In genomic region chr12:7970475-7971252, GRCh38 we compare ENCODE assay signal across 8 cellular contexts. TPM values are rescaled to one million over a fixed set of nuclear protein-coding genes. Genes with fewer than 3 reads are reported as not detected.
A peak's percentile ranks its signal among the peaks of the same experiment; 100 is the strongest.
DNase-seq lines count a peak whose midpoint lies in the region; ATAC-seq and TF ChIP-seq lines count a peak whose summit lies in the region.

No MANE protein-coding gene starts in this region.

- peak overlapping the region; percentile 95 for H3K27ac Mint-ChIP-seq in activated T-cell treated with anti-CD3 and anti-CD28 coated beads, Interleukin-2, amount 50 U/mL, for 72 hours
- peak overlapping the region; percentile 92 to 99 (median 98) for H3K27ac Mint-ChIP-seq in naive thymus-derived CD4-positive, alpha-beta T cell
- peak overlapping the region; percentile 95 for H3K27ac Mint-ChIP-seq in stimulated activated effector memory CD8-positive, alpha-beta T cell treated with anti-CD3 and anti-CD28 coated beads, Interleukin-12 subunit alpha, Interleukin-12 subunit beta, amount 100 ng/mL, for 72 hours

- H3K9me3 Mint-ChIP-seq in activated T-cell treated with anti-CD3 and anti-CD28 coated beads, Interleukin-2, amount 50 U/mL, for 72 hours, result no peaks in the 10 kb centered on the region
- H3K9me3 Mint-ChIP-seq in naive thymus-derived CD4-positive, alpha-beta T cell, result peaks cover 0 to 5% (median 0%) of the 10 kb centered on the region in 11 donors
- no peaks in the 10 kb centered on the region for H3K9me3 Mint-ChIP-seq in stimulated activated effector memory CD8-positive, alpha-beta T cell treated with anti-CD3 and anti-CD28 coated beads, Interleukin-12 subunit alpha, Interleukin-12 subunit beta, amount 100 ng/mL, for 72 hours

- H3K27me3 Mint-ChIP-seq in activated T-cell treated with anti-CD3 and anti-CD28 coated beads, Interleukin-2, amount 50 U/mL, for 72 hours (ENCODE audit: low read depth), result no peaks in the 10 kb centered on the region
- no peaks in the 10 kb centered on the region for H3K27me3 Mint-ChIP-seq in naive thymus-derived CD4-positive, alpha-beta T cell

- POLR2A ChIA-PET in naive thymus-derived CD4-positive, alpha-beta T cell (lab: Charles Lee), result interaction anchor here (0.7 to 6.3 kb wide), 17 partner anchors 8 to 1021 kb away, joined by 3 to 102 read pairs (median 3); partner anchors contain the start of genes FOXJ2, NECAP1 and SLC2A3

- H3K4me3 ChIP-seq in HL-60 (replicated peaks; ENCODE audit: insufficient read depth, low read length), result peak overlapping the region; percentile 27
- peak overlapping the region; percentile 39 to 64 (median 53) for H3K4me3 ChIP-seq in esophagus squamous epithelium
- H3K4me3 ChIP-seq in naive thymus-derived CD4-positive, alpha-beta T cell (ENCODE audit: low read length), result peak overlapping the region; percentile 75

- H3K9me3 ChIP-seq in esophagus squamous epithelium, result no peaks in the 10 kb centered on the region
- no peaks in the 10 kb centered on the region for H3K9me3 ChIP-seq in naive thymus-derived CD4-positive, alpha-beta T cell (ENCODE audit: control insufficient read depth in 2 of 3, low read length in 3 of 3)

- H3K27ac ChIP-seq in HL-60 (replicated peaks) (peak overlapping the region; percentile 60), esophagus squamous epithelium (peak overlapping the region; percentile 69 to 89 (median 81))
- H3K27ac ChIP-seq in naive thymus-derived CD4-positive, alpha-beta T cell (ENCODE audit: low read depth, low read length), result peak overlapping the region; percentile 99

- H3K36me3 ChIP-seq in esophagus squamous epithelium, result no peaks in the 10 kb centered on the region
- H3K36me3 ChIP-seq in naive thymus-derived CD4-positive, alpha-beta T cell (ENCODE audit: control insufficient read depth in 2 of 3, insufficient read depth in 3 of 3, low read length in 3 of 3), result no peaks in the 10 kb centered on the region

- ATAC-seq in GM19455 (IDR thresholded peaks at IDR 0.05; ENCODE audit: unreplicated experiment), result peak; percentile 93
- peak; percentile 88 to 90 for ATAC-seq in activated T-cell treated with anti-CD3 and anti-CD28 coated beads, Interleukin-2, amount 50 U/mL, for 72 hours (replicated peaks in 1 of 2)
- peak; percentile 93 for ATAC-seq in naive thymus-derived CD4-positive, alpha-beta T cell
- peak; percentile 95 for ATAC-seq in stimulated activated effector memory CD8-positive, alpha-beta T cell treated with anti-CD3 and anti-CD28 coated beads, Interleukin-12 subunit alpha, Interleukin-12 subunit beta, amount 100 ng/mL, for 72 hours

- TF ChIP-seq CTCF in HL-60 (IDR thresholded peaks at IDR 0.05; ENCODE audit: insufficient read depth, low read length) (no peak), esophagus squamous epithelium (IDR thresholded peaks at IDR 0.05) (peak in 2 of 6 experiments; percentile 3 to 11)

- 0 to 1% methylated on average over 40 to 45 of the region's 49 CpGs for WGBS in esophagus squamous epithelium, 2 donors

- peaks cover 58% of the 10 kb centered on the region for H3K4me1 Mint-ChIP-seq in activated T-cell treated with anti-CD3 and anti-CD28 coated beads, Interleukin-2, amount 50 U/mL, for 72 hours (ENCODE audit: low read depth)
- H3K4me1 Mint-ChIP-seq in naive thymus-derived CD4-positive, alpha-beta T cell, result peaks cover 17 to 37% (median 33%) of the 10 kb centered on the region in 7 donors
- H3K4me1 Mint-ChIP-seq in stimulated activated effector memory CD8-positive, alpha-beta T cell treated with anti-CD3 and anti-CD28 coated beads, Interleukin-12 subunit alpha, Interleukin-12 subunit beta, amount 100 ng/mL, for 72 hours, result peaks cover 32% of the 10 kb centered on the region

- DNase-seq in COLO668 (lab: John Stamatoyannopoulos, UW; ENCODE audit: unreplicated experiment) (peak; percentile 33), HL-60 (ENCODE audit: low read depth in 1 of 2, low spot score in 1 of 2) (peak; percentile 78), OCI-M2 (lab: John Stamatoyannopoulos, UW; ENCODE audit: unreplicated experiment) (peak; percentile 49), esophagus squamous epithelium (lab: John Stamatoyannopoulos, UW) (peak; percentile 22)
- DNase-seq in activated T-cell treated with anti-CD3 and anti-CD28 coated beads, Interleukin-2, amount 50 U/mL, for 72 hours, result peak; percentile 88 to 92
- peak; percentile 68 to 91 (median 85) for DNase-seq in naive thymus-derived CD4-positive, alpha-beta T cell
- peak; percentile 80 to 91 for DNase-seq in stimulated activated effector memory CD8-positive, alpha-beta T cell treated with anti-CD3 and anti-CD28 coated beads, Interleukin-12 subunit alpha, Interleukin-12 subunit beta, amount 100 ng/mL, for 72 hours (ENCODE audit: low spot score in 2 of 2)

- H3K4me3 Mint-ChIP-seq in activated T-cell treated with anti-CD3 and anti-CD28 coated beads, Interleukin-2, amount 50 U/mL, for 72 hours, result peak overlapping the region; percentile 84 to 88
- peak overlapping the region; percentile 82 to 96 (median 90) for H3K4me3 Mint-ChIP-seq in naive thymus-derived CD4-positive, alpha-beta T cell
- peak overlapping the region; percentile 73 for H3K4me3 Mint-ChIP-seq in stimulated activated effector memory CD8-positive, alpha-beta T cell treated with anti-CD3 and anti-CD28 coated beads, Interleukin-12 subunit alpha, Interleukin-12 subunit beta, amount 100 ng/mL, for 72 hours

- CTCF ChIA-PET in naive thymus-derived CD4-positive, alpha-beta T cell (lab: Charles Lee), result interaction anchor here (0.7 to 3.8 kb wide), 4 partner anchors 9 to 107 kb away, joined by 3 to 19 read pairs (median 4); no protein-coding TSS in a partner anchor

- TF ChIP-seq POLR2A in esophagus squamous epithelium (IDR thresholded peaks at IDR 0.05), result peak in 1 of 4 donors; percentile 73

- peaks cover 7 to 8% of the 10 kb centered on the region in 2 donors for H3K36me3 Mint-ChIP-seq in activated T-cell treated with anti-CD3 and anti-CD28 coated beads, Interleukin-2, amount 50 U/mL, for 72 hours (ENCODE audit: insufficient read depth in 2 of 2)
- H3K36me3 Mint-ChIP-seq in naive thymus-derived CD4-positive, alpha-beta T cell, result peaks cover 0 to 37% (median 0%) of the 10 kb centered on the region in 5 donors
- peaks cover 61% of the 10 kb centered on the region for H3K36me3 Mint-ChIP-seq in stimulated activated effector memory CD8-positive, alpha-beta T cell treated with anti-CD3 and anti-CD28 coated beads, Interleukin-12 subunit alpha, Interleukin-12 subunit beta, amount 100 ng/mL, for 72 hours

- peaks cover 3 to 27% (median 15%) of the 10 kb centered on the region in 3 donors for H3K4me1 ChIP-seq in esophagus squamous epithelium
- peaks cover 13 to 14% of the 10 kb centered on the region in 2 donors for H3K4me1 ChIP-seq in naive thymus-derived CD4-positive, alpha-beta T cell (ENCODE audit: control insufficient read depth in 2 of 2, insufficient read depth in 2 of 2, low read length in 2 of 2)

- intact Hi-C loops in esophagus squamous epithelium (cut with DNase I), result no loop called here
- intact Hi-C loops in naive thymus-derived CD4-positive, alpha-beta T cell (cut with micrococcal nuclease), result loop anchor here (1.0 kb wide), 6 partner anchors 10 to 112 kb away; partner anchors contain the start of genes SLC2A3 (in 2 of the 2) and NECAP1 (in 1 of the 2)

- no peaks in the 10 kb centered on the region for H3K27me3 ChIP-seq in HL-60 (ENCODE audit: insufficient read depth, poor library complexity, severe bottlenecking)
- peaks cover 0 to 15% (median 0%) of the 10 kb centered on the region in 4 donors for H3K27me3 ChIP-seq in esophagus squamous epithelium
- no peaks in the 10 kb centered on the region for H3K27me3 ChIP-seq in naive thymus-derived CD4-positive, alpha-beta T cell (ENCODE audit: control insufficient read depth in 2 of 2, insufficient read depth in 2 of 2, low read length in 2 of 2)

RNA-seq across cellular contexts. Expression of gene SLC2A3, which starts 34.7 kb away (rescaled TPM):
- 100 to 1,000 TPM; 312 to 509 TPM for total RNA-seq in activated T-cell treated with anti-CD3 and anti-CD28 coated beads, Interleukin-2, amount 50 U/mL, for 72 hours
- total RNA-seq in esophagus squamous epithelium, result 1 to 10 TPM; 3.8 to 9.9 (median 4.4) TPM
- 100 to 1,000 TPM; 110 to 830 (median 488) TPM for total RNA-seq in naive thymus-derived CD4-positive, alpha-beta T cell
- polyA plus RNA-seq in naive thymus-derived CD4-positive, alpha-beta T cell, result 100 to 1,000 TPM in 1 of 2 donors, 10 to 100 TPM in 1; 61.9 to 126 TPM

Comparison
In these comparisons a context has a peak if more than half of its experiments do, and no peak if none do; other contexts are left out.
1. Peak in every context shown above with its lines: DNase-seq, ATAC-seq, H3K4me3 ChIP-seq and H3K27ac ChIP-seq.
2. DNase-seq: peak in every context shown above with its lines; median percentile 90 in activated T-cell treated with anti-CD3 and anti-CD28 coated beads, Interleukin-2, amount 50 U/mL, for 72 hours; 86 in stimulated activated effector memory CD8-positive, alpha-beta T cell treated with anti-CD3 and anti-CD28 coated beads, Interleukin-12 subunit alpha, Interleukin-12 subunit beta, amount 100 ng/mL, for 72 hours; 85 in naive thymus-derived CD4-positive, alpha-beta T cell; 78 in HL-60; 49 in OCI-M2; 33 in COLO668; 22 in esophagus squamous epithelium.
3. RNA of gene SLC2A3, which starts 34.7 kb away (total RNA-seq): 312 to 509 TPM in activated T-cell treated with anti-CD3 and anti-CD28 coated beads, Interleukin-2, amount 50 U/mL, for 72 hours and 110 to 830 TPM in naive thymus-derived CD4-positive, alpha-beta T cell; 3.8 to 9.9 TPM in esophagus squamous epithelium; every median in the first group is over 10 times any median in the second.